Comparison of ENCODE assay signal across 8 cellular contexts in the genomic region with DNA sequence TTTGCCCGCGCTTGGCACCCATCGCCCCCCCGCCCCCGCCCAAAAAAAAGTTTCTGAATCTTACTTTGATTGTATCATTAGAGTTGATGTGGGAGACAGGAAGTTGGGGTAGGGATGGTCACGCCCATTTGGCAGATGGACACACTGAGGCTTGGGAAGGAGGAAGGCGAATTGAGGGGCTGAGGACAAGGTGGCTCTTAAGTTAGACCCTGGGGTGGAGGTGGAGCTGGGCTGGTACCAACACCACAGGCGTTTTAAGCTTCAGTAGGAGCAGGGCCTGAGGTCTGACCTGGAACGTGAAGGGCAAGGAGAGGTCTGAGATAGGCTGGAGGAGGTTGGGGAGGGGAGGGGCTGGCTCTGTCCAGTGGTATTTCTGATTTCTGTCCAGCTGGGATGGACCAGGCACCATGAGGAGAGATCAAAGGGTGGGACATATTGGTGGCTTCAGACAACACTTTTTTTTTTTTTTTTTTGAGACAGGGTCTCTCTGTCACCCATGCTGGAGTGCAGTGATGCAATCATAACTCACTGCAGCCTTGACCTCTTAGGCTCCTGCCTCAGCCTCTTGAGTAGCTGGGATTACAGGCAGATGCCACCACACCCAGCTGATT. TPM values are rescaled to one million over a fixed set of nuclear protein-coding genes. Genes with fewer than 3 reads are reported as not detected.
DNase-seq lines count a peak whose midpoint lies in the region; ATAC-seq and TF ChIP-seq lines count a peak whose summit lies in the region.

No MANE protein-coding gene starts in this region.

- no peak for DNase-seq in ascending aorta (ENCODE audit: low spot score in 2 of 2)
- DNase-seq in mesothelial cell of epicardium (ENCODE audit: low spot score in 2 of 2, unreplicated experiment in 2 of 2), result no peak
- DNase-seq in uterus, result no peak
- DNase-seq in HK-2 (ENCODE audit: unreplicated experiment), result no peak

- H3K27ac Mint-ChIP-seq in mesothelial cell of epicardium, result peak overlapping the region; percentile 40

- intact Hi-C loops in ascending aorta (cut with DNase I), result loop anchor here (5.0 kb wide), 1 partner anchor 167 kb away; a partner anchor contains a TSS
- intact Hi-C loops in uterus (cut with DNase I; ENCODE audit: low total_unique reads), result loop anchor here (2.0 kb wide), 1 partner anchor 44 kb away; no protein-coding TSS in a partner anchor

- H3K4me3 ChIP-seq in HEK293 (ENCODE audit: low read depth, low read length), result no peak overlapping the region
- peak overlapping the region; percentile 40 to 64 for H3K4me3 ChIP-seq in ascending aorta
- H3K4me3 ChIP-seq in uterus, result peak overlapping the region in 1 of 2 donors; percentile 4

- POLR2A ChIA-PET in HEK293 (lab: Yijun Ruan, JAX), result interaction anchor here (0.8 kb wide), 1 partner anchor 84 kb away, joined by 3 read pairs; no protein-coding TSS in a partner anchor

- H3K36me3 ChIP-seq in HEK293 (ENCODE audit: control insufficient read depth in 2 of 2, insufficient read depth in 1 of 2, low read length in 2 of 2) (no peaks in the 10 kb centered on the region), ascending aorta (no peaks in the 10 kb centered on the region), uterus (no peaks in the 10 kb centered on the region)

- no peaks in the 10 kb centered on the region for H3K9me3 Mint-ChIP-seq in mesothelial cell of epicardium

- no peaks in the 10 kb centered on the region; the same call in 1 of the 2 replicates for H3K4me1 ChIP-seq in HEK293 (ENCODE audit: control insufficient read depth, insufficient read depth, low read length)
- peaks cover 15 to 17% of the 10 kb centered on the region in 2 donors for H3K4me1 ChIP-seq in ascending aorta
- peaks cover 3 to 5% of the 10 kb centered on the region in 2 donors for H3K4me1 ChIP-seq in uterus

- CTCF ChIA-PET in HEK293 (lab: Yijun Ruan, JAX), result interaction anchor here (0.6 to 8.0 kb wide), 9 partner anchors 10 to 322 kb away, joined by 3 to 111 read pairs (median 7); a partner anchor contains a TSS

- ATAC-seq in HG03025 (IDR thresholded peaks at IDR 0.05; ENCODE audit: low FRiP score, unreplicated experiment) (no peak), GM18861 (IDR thresholded peaks at IDR 0.05; ENCODE audit: unreplicated experiment) (no peak)

- H3K9me3 ChIP-seq in HEK293 (ENCODE audit: control insufficient read depth, insufficient read depth, low read depth, low read length) (no peaks in the 10 kb centered on the region), ascending aorta (no peaks in the 10 kb centered on the region), uterus (no peaks in the 10 kb centered on the region)

- TF ChIP-seq CTCF in 22Rv1 (IDR thresholded peaks at IDR 0.05), result no peak
- TF ChIP-seq CTCF in HEK293 (tag by site-specific recombination; IDR thresholded peaks at IDR 0.05), result no peak
- no peak for TF ChIP-seq CTCF in ascending aorta (IDR thresholded peaks at IDR 0.05)
- no peak for TF ChIP-seq CTCF in mesothelial cell of epicardium (IDR thresholded peaks at IDR 0.05; ENCODE audit: unreplicated experiment)
- TF ChIP-seq CTCF in uterus (IDR thresholded peaks at IDR 0.05), result no peak

- H3K36me3 Mint-ChIP-seq in mesothelial cell of epicardium, result no peaks in the 10 kb centered on the region

- TF ChIP-seq POLR2A in uterus (IDR thresholded peaks at IDR 0.05), result no peak

- peak overlapping the region; percentile 90 for H3K4me3 Mint-ChIP-seq in mesothelial cell of epicardium

- H3K27me3 ChIP-seq in ascending aorta (no peaks in the 10 kb centered on the region), uterus (no peaks in the 10 kb centered on the region)

- peaks cover 29% of the 10 kb centered on the region for H3K4me1 Mint-ChIP-seq in mesothelial cell of epicardium

- H3K27me3 Mint-ChIP-seq in mesothelial cell of epicardium (ENCODE audit: low read depth), result no peaks in the 10 kb centered on the region

- peak overlapping the region; percentile 82 for H3K27ac ChIP-seq in 22Rv1
- no peak overlapping the region for H3K27ac ChIP-seq in HEK293 (ENCODE audit: extremely low read depth, low read depth, low read length)
- H3K27ac ChIP-seq in ascending aorta, result no peak overlapping the region
- H3K27ac ChIP-seq in uterus, result no peak overlapping the region

TF ChIP-seq in HEK293, 187 proteins besides CTCF, POLR2A, EP300 and RAD21 (continues in another document):
- TF ChIP-seq ZFP3 (tag by site-specific recombination; IDR thresholded peaks at IDR 0.05; ENCODE audit: low read depth) (no peak), ZNF600 (tag by site-specific recombination; IDR thresholded peaks at IDR 0.05) (no peak), ZNF510 (tag by site-specific recombination; IDR thresholded peaks at IDR 0.05; ENCODE audit: insufficient replicate concordance) (no peak), ZNF426 (tag by site-specific recombination; IDR thresholded peaks at IDR 0.05) (no peak)
- TF ChIP-seq, protein P1, sequence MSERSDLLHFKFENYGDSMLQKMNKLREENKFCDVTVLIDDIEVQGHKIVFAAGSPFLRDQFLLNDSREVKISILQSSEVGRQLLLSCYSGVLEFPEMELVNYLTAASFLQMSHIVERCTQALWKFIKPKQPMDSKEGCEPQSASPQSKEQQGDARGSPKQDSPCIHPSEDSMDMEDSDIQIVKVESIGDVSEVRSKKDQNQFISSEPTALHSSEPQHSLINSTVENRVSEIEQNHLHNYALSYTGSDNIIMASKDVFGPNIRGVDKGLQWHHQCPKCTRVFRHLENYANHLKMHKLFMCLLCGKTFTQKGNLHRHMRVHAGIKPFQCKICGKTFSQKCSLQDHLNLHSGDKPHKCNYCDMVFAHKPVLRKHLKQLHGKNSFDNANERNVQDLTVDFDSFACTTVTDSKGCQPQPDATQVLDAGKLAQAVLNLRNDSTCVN (tag by site-specific recombination; optimal IDR thresholded peaks at IDR 0.05), result no peak
- TF ChIP-seq, protein P2, sequence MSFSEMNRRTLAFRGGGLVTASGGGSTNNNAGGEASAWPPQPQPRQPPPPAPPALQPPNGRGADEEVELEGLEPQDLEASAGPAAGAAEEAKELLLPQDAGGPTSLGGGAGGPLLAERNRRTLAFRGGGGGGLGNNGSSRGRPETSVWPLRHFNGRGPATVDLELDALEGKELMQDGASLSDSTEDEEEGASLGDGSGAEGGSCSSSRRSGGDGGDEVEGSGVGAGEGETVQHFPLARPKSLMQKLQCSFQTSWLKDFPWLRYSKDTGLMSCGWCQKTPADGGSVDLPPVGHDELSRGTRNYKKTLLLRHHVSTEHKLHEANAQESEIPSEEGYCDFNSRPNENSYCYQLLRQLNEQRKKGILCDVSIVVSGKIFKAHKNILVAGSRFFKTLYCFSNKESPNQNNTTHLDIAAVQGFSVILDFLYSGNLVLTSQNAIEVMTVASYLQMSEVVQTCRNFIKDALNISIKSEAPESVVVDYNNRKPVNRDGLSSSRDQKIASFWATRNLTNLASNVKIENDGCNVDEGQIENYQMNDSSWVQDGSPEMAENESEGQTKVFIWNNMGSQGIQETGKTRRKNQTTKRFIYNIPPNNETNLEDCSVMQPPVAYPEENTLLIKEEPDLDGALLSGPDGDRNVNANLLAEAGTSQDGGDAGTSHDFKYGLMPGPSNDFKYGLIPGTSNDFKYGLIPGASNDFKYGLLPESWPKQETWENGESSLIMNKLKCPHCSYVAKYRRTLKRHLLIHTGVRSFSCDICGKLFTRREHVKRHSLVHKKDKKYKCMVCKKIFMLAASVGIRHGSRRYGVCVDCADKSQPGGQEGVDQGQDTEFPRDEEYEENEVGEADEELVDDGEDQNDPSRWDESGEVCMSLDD (tag by site-specific recombination; IDR thresholded peaks at IDR 0.05), result no peak
- TF ChIP-seq, protein P3, sequence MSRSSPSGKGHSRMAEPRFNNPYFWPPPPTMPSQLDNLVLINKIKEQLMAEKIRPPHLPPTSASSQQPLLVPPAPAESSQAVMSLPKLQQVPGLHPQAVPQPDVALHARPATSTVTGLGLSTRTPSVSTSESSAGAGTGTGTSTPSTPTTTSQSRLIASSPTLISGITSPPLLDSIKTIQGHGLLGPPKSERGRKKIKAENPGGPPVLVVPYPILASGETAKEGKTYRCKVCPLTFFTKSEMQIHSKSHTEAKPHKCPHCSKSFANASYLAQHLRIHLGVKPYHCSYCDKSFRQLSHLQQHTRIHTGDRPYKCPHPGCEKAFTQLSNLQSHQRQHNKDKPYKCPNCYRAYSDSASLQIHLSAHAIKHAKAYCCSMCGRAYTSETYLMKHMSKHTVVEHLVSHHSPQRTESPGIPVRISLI (tag by site-specific recombination; IDR thresholded peaks at IDR 0.05), result no peak
- TF ChIP-seq, protein P4, sequence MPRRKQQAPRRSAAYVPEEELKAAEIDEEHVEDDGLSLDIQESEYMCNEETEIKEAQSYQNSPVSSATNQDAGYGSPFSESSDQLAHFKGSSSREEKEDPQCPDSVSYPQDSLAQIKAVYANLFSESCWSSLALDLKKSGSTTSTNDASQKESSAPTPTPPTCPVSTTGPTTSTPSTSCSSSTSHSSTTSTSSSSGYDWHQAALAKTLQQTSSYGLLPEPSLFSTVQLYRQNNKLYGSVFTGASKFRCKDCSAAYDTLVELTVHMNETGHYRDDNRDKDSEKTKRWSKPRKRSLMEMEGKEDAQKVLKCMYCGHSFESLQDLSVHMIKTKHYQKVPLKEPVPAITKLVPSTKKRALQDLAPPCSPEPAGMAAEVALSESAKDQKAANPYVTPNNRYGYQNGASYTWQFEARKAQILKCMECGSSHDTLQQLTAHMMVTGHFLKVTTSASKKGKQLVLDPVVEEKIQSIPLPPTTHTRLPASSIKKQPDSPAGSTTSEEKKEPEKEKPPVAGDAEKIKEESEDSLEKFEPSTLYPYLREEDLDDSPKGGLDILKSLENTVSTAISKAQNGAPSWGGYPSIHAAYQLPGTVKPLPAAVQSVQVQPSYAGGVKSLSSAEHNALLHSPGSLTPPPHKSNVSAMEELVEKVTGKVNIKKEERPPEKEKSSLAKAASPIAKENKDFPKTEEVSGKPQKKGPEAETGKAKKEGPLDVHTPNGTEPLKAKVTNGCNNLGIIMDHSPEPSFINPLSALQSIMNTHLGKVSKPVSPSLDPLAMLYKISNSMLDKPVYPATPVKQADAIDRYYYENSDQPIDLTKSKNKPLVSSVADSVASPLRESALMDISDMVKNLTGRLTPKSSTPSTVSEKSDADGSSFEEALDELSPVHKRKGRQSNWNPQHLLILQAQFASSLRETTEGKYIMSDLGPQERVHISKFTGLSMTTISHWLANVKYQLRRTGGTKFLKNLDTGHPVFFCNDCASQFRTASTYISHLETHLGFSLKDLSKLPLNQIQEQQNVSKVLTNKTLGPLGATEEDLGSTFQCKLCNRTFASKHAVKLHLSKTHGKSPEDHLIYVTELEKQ (tag by site-specific recombination; IDR thresholded peaks at IDR 0.05; ENCODE audit: borderline replicate concordance), result no peak

RNA-seq across cellular contexts. Expression of a gene that starts 0.8 kb away (rescaled TPM):
- total RNA-seq in ascending aorta, result not detected
- 24.6 to 30.1 TPM (median 25.0 TPM) in 3 replicates for total RNA-seq in mesothelial cell of epicardium
- total RNA-seq in uterus, result 1 to 10 TPM in 1 of 4 donors, under 1 TPM in 3; under 0.01 to 2.7 (median 0.30) TPM

RNA-seq across cellular contexts. Expression of a gene that starts 33.2 kb away (rescaled TPM):
- total RNA-seq in ascending aorta (216 TPM), mesothelial cell of epicardium (84.9 to 94.5 TPM (median 86.8 TPM) in 3 replicates), uterus (10 to 100 TPM in 3 of 4 donors, 1 to 10 TPM in 1; 3.5 to 78.7 (median 36.9) TPM)

RNA-seq across cellular contexts. Expression of a gene that starts 34.9 kb away (rescaled TPM):
- total RNA-seq in ascending aorta (36.6 TPM), mesothelial cell of epicardium (44.5 to 45.4 TPM (median 44.9 TPM) in 3 replicates), uterus (10 to 100 TPM in 2 of 4 donors, 1 to 10 TPM in 2; 3.8 to 26.2 (median 14.9) TPM)

RNA-seq across cellular contexts. Expression of a gene that starts 42.2 kb away (rescaled TPM):
- 34.0 TPM for total RNA-seq in ascending aorta
- total RNA-seq in mesothelial cell of epicardium, result 23.7 to 25.8 TPM (median 25.0 TPM) in 3 replicates
- total RNA-seq in uterus, result 10 to 100 TPM; 10.2 to 49.1 (median 24.4) TPM
